In genomic region chr6:66489269-66489987, GRCh38 we compare ENCODE assay signal across 1 cellular context.
A peak's percentile ranks its signal among the peaks of the same experiment; 100 is the strongest.
TF ChIP-seq lines count a peak whose summit lies in the region.

No MANE protein-coding gene starts in this region.

TF ChIP-seq in HepG2, 621 proteins besides CTCF, POLR2A, EP300 and RAD21 (continues in another document):
- peak; percentile 68 for TF ChIP-seq ZNF574 (CRISPR knock-in tag; IDR thresholded peaks at IDR 0.05)
- TF ChIP-seq ZNF530 (CRISPR knock-in tag; IDR thresholded peaks at IDR 0.05; ENCODE audit: low read depth): no peak
- no peak for TF ChIP-seq ZNF280D (CRISPR knock-in tag; IDR thresholded peaks at IDR 0.05)
- TF ChIP-seq ZNF639 (CRISPR knock-in tag; conservative IDR thresholded peaks at IDR 0.05): no peak
- TF ChIP-seq ZFP82 (CRISPR knock-in tag; IDR thresholded peaks at IDR 0.05; ENCODE audit: borderline replicate concordance): no peak
- TF ChIP-seq ZNF563 (CRISPR knock-in tag; IDR thresholded peaks at IDR 0.05): no peak
- TF ChIP-seq CCAR2 (optimal IDR thresholded peaks at IDR 0.05; ENCODE audit: low read depth, low read length): no peak
- TF ChIP-seq ZNF44 (CRISPR knock-in tag; IDR thresholded peaks at IDR 0.05): no peak
- no peak for TF ChIP-seq GTF3A (CRISPR knock-in tag; conservative IDR thresholded peaks at IDR 0.05)
- no peak for TF ChIP-seq ZNF343 (CRISPR knock-in tag; IDR thresholded peaks at IDR 0.05)
- TF ChIP-seq HIC2 (CRISPR knock-in tag; IDR thresholded peaks at IDR 0.05; ENCODE audit: low read depth): peak; percentile 32; the same call in 1 of the 2 replicates
- TF ChIP-seq NFIC (IDR thresholded peaks at IDR 0.05; ENCODE audit: low read length): no peak
- TF ChIP-seq CENPX (CRISPR knock-in tag; IDR thresholded peaks at IDR 0.05): no peak
- no peak for TF ChIP-seq THAP8 (CRISPR knock-in tag; IDR thresholded peaks at IDR 0.05; ENCODE audit: borderline replicate concordance)
- TF ChIP-seq NFKB2 (CRISPR knock-in tag; IDR thresholded peaks at IDR 0.05; ENCODE audit: borderline replicate concordance): 0 out of 2 replicates have a peak, but pooled peaks have one; percentile 40
- TF ChIP-seq ZHX1 (CRISPR knock-in tag; IDR thresholded peaks at IDR 0.05; ENCODE audit: low read depth): no peak
- TF ChIP-seq HOXA5 (CRISPR knock-in tag; IDR thresholded peaks at IDR 0.05): no peak
- TF ChIP-seq ZNF556 (CRISPR knock-in tag; IDR thresholded peaks at IDR 0.05; ENCODE audit: borderline replicate concordance): peak; percentile 54; the same call in 1 of the 2 replicates
- TF ChIP-seq KLF15 (CRISPR knock-in tag; IDR thresholded peaks at IDR 0.05; ENCODE audit: borderline replicate concordance): no peak
- TF ChIP-seq EHMT2 (IDR thresholded peaks at IDR 0.05; ENCODE audit: borderline replicate concordance, low read depth, low read length): no peak
- no peak for TF ChIP-seq ZNF572 (CRISPR knock-in tag; IDR thresholded peaks at IDR 0.05)
- TF ChIP-seq ZNF264 (CRISPR knock-in tag; IDR thresholded peaks at IDR 0.05): no peak
- TF ChIP-seq JUN (CRISPR knock-in tag; IDR thresholded peaks at IDR 0.05): no peak
- 0 out of 2 replicates have a peak, but pooled peaks have one; percentile 40 for TF ChIP-seq ZNF230 (CRISPR knock-in tag; IDR thresholded peaks at IDR 0.05)
- TF ChIP-seq ZNF703 (CRISPR knock-in tag; IDR thresholded peaks at IDR 0.05; ENCODE audit: borderline replicate concordance): no peak
- TF ChIP-seq ZNF709 (CRISPR knock-in tag; IDR thresholded peaks at IDR 0.05): 0 out of 2 replicates have a peak, but pooled peaks have one; percentile 15
- TF ChIP-seq ZKSCAN1 (IDR thresholded peaks at IDR 0.05; ENCODE audit: low read length): 0 out of 2 replicates have a peak, but pooled peaks have one; percentile 48
- no peak for TF ChIP-seq ELF4 (CRISPR knock-in tag; IDR thresholded peaks at IDR 0.05; ENCODE audit: borderline replicate concordance)
- no peak for TF ChIP-seq TOPORS (CRISPR knock-in tag; IDR thresholded peaks at IDR 0.05)
- TF ChIP-seq IRF1 (CRISPR knock-in tag; IDR thresholded peaks at IDR 0.05; ENCODE audit: low read depth): no peak
- TF ChIP-seq DBP (CRISPR knock-in tag; IDR thresholded peaks at IDR 0.05; ENCODE audit: not compliant biosample characterization): no peak
- no peak for TF ChIP-seq ZNF318 (CRISPR knock-in tag; IDR thresholded peaks at IDR 0.05)
- no peak for TF ChIP-seq ETV5 (CRISPR knock-in tag; IDR thresholded peaks at IDR 0.05; ENCODE audit: borderline replicate concordance)
- no peak for TF ChIP-seq SUZ12 (IDR thresholded peaks at IDR 0.05; ENCODE audit: low read depth, low read length)
- TF ChIP-seq DNMT1 (CRISPR knock-in tag; IDR thresholded peaks at IDR 0.05): no peak
